In genomic region chr7:113086928-113087277, GRCh38 we compare ENCODE assay signal across 8 cellular contexts. TPM values are rescaled to one million over a fixed set of nuclear protein-coding genes. Genes with fewer than 3 reads are reported as not detected.
DNase-seq lines count a peak whose midpoint lies in the region; ATAC-seq and TF ChIP-seq lines count a peak whose summit lies in the region.

No MANE protein-coding gene starts in this region.

- H3K4me3 Mint-ChIP-seq in H9: peak overlapping the region; percentile 74 to 84
- H3K4me3 Mint-ChIP-seq in activated B cell treated with CpG ODN at 0.5 μM for 24 hours: peak overlapping the region; percentile 46

- H3K79me2 ChIP-seq in H9 (ENCODE audit: insufficient read depth, low read length): no peaks in the 10 kb centered on the region

- WGBS in H9 (ENCODE audit: extremely low coverage, insufficient read length, low lambda C conversion rate): no CpG with 5 or more reads among the region's 3 CpGs

- CTCF ChIA-PET in activated B cell treated with CpG ODN at 0.5 μM for 24 hours (lab: Charles Lee): no interaction called here

- intact Hi-C loops in activated B cell treated with CpG ODN at 0.5 μM for 24 hours (cut with micrococcal nuclease): no loop called here

- POLR2A ChIA-PET in activated B cell treated with CpG ODN at 0.5 μM for 24 hours (lab: Charles Lee): no interaction called here

- no peak overlapping the region for H3K56ac ChIP-seq in H9 (ENCODE audit: insufficient read length, low read depth, low read length)

- H2AFZ ChIP-seq in H9 (ENCODE audit: low read length): no peak overlapping the region

- H3K14ac ChIP-seq in H9 (ENCODE audit: insufficient read depth, low read length): no peak overlapping the region

- H3K27me3 Mint-ChIP-seq in H9 (ENCODE audit: low read depth) (peaks cover 56% of the 10 kb centered on the region), activated B cell treated with CpG ODN at 0.5 μM for 24 hours (peaks cover 42% of the 10 kb centered on the region)

- H3K18ac ChIP-seq in H9 (ENCODE audit: insufficient read length, low read depth, low read length): no peak overlapping the region

- ATAC-seq in activated B cell treated with CpG ODN at 0.5 μM for 24 hours (ENCODE audit: low read depth) (no peak), GM19452 (IDR thresholded peaks at IDR 0.05; ENCODE audit: unreplicated experiment) (no peak), GM19035 (IDR thresholded peaks at IDR 0.05; ENCODE audit: unreplicated experiment) (no peak)

- no peak overlapping the region for H3K9ac ChIP-seq in H9 (ENCODE audit: extremely low read depth, insufficient read length, low read length)

- H3K9me3 Mint-ChIP-seq in H9 (no peaks in the 10 kb centered on the region), activated B cell treated with CpG ODN at 0.5 μM for 24 hours (no peaks in the 10 kb centered on the region)

- no peak overlapping the region for H3K27ac ChIP-seq in H9 (ENCODE audit: insufficient read length, low read depth, low read length)

- H3K79me1 ChIP-seq in H9 (ENCODE audit: insufficient read depth, low read depth, low read length, poor library complexity, severe bottlenecking): no peaks in the 10 kb centered on the region

- no peak overlapping the region for H3K23ac ChIP-seq in H9 (ENCODE audit: insufficient read length, low read depth, low read length)

- H3T11ph ChIP-seq in H9 (ENCODE audit: low read length): no peak overlapping the region

- H3K27ac Mint-ChIP-seq in H9 (no peak overlapping the region), activated B cell treated with CpG ODN at 0.5 μM for 24 hours (no peak overlapping the region)

- H4K91ac ChIP-seq in H9 (ENCODE audit: insufficient read length, low read depth, low read length): no peak overlapping the region

- H2BK20ac ChIP-seq in H9 (ENCODE audit: low read depth, low read length, poor library complexity, severe bottlenecking): no peak overlapping the region

- DNase-seq in H9 (no peak), activated B cell treated with CpG ODN at 0.5 μM for 24 hours (no peak), foreskin fibroblast (no peak), retinal pigment epithelial cell (ENCODE audit: low read depth) (no peak), NCI-H345 treated with DMSO at 0.1 percent for 48 hours (lab: John Stamatoyannopoulos, UW; ENCODE audit: unreplicated experiment) (no peak), dermis blood vessel endothelial cell (no peak)

- H3K4me2 ChIP-seq in H9 (ENCODE audit: insufficient read depth, insufficient read length, low read length): peak overlapping the region; percentile 73

- no peak for TF ChIP-seq CTCF in H9 (conservative IDR thresholded peaks at IDR 0.05)
- no peak for TF ChIP-seq CTCF in activated B cell treated with CpG ODN at 0.5 μM for 24 hours (IDR thresholded peaks at IDR 0.05)
- TF ChIP-seq CTCF in foreskin fibroblast (IDR thresholded peaks at IDR 0.05; ENCODE audit: low read depth, low read length): no peak
- TF ChIP-seq CTCF in retinal pigment epithelial cell (conservative IDR thresholded peaks at IDR 0.05; ENCODE audit: low read depth, low read length): no peak

- H4K5ac ChIP-seq in H9 (ENCODE audit: insufficient read length, low read depth, low read length): no peak overlapping the region

- no peak overlapping the region for H3K4ac ChIP-seq in H9 (ENCODE audit: low read depth, low read length)

- H2AK5ac ChIP-seq in H9 (ENCODE audit: insufficient read length, low read length): no peak overlapping the region

- H4K8ac ChIP-seq in H9 (replicated peaks; ENCODE audit: insufficient read length, low read depth, low read length): no peak overlapping the region

- H2BK5ac ChIP-seq in H9 (ENCODE audit: insufficient read length, low read length): no peak overlapping the region

- H3K36me3 Mint-ChIP-seq in H9 (ENCODE audit: insufficient read depth in 1 of 3, low read depth in 3 of 3) (no peaks in the 10 kb centered on the region), activated B cell treated with CpG ODN at 0.5 μM for 24 hours (ENCODE audit: low read depth) (no peaks in the 10 kb centered on the region)

- H2BK12ac ChIP-seq in H9 (ENCODE audit: insufficient read length, low read depth, low read length): no peak overlapping the region

- no peaks in the 10 kb centered on the region; the same call in 1 of the 2 replicates for H3K4me1 ChIP-seq in H9 (ENCODE audit: insufficient read depth, low read length)

- no peak overlapping the region for H2BK120ac ChIP-seq in H9 (ENCODE audit: low read depth, low read length, poor library complexity, severe bottlenecking)

- H4K20me1 ChIP-seq in H9 (ENCODE audit: control insufficient read depth, insufficient read depth, insufficient read length): no peaks in the 10 kb centered on the region

- H3K27me3 ChIP-seq in H9 (ENCODE audit: insufficient read depth, low read length): peaks cover 23% of the 10 kb centered on the region; the same call in 1 of the 2 replicates

- H2BK15ac ChIP-seq in H9 (ENCODE audit: low read depth, low read length): no peak overlapping the region

- peaks cover 3% of the 10 kb centered on the region for H3K23me2 ChIP-seq in H9 (ENCODE audit: insufficient read length, low read depth, low read length, poor library complexity, severe bottlenecking)

- peak overlapping the region; percentile 59 to 77 for H3K4me3 ChIP-seq in foreskin fibroblast (ENCODE audit: low read depth in 1 of 2, low read length in 2 of 2)
- H3K4me3 ChIP-seq in retinal pigment epithelial cell (ENCODE audit: low read length): peak overlapping the region; percentile 63

- H3K4me1 Mint-ChIP-seq in H9 (peaks cover 10 to 16% of the 10 kb centered on the region in 2 experiments), activated B cell treated with CpG ODN at 0.5 μM for 24 hours (peaks cover 7% of the 10 kb centered on the region)

- H3K9me3 ChIP-seq in H9 (ENCODE audit: control insufficient read depth, low read depth, low read length): no peaks in the 10 kb centered on the region

RNA-seq across cellular contexts. Expression of gene GPR85, which starts 0.3 kb away (rescaled TPM):
- total RNA-seq in H9 (2021) (not detected in 2 replicates), activated B cell treated with CpG ODN at 0.5 μM for 24 hours (not detected in 2 replicates), dermis blood vessel endothelial cell (0.42 and 0.85 TPM in 2 replicates)

RNA-seq across cellular contexts. Expression of gene SMIM30, which starts 31.5 kb away (rescaled TPM):
- 31.1 and 32.3 TPM in 2 replicates for total RNA-seq in H9 (2021)
- 28.7 and 30.6 TPM in 2 replicates for total RNA-seq in activated B cell treated with CpG ODN at 0.5 μM for 24 hours
- total RNA-seq in dermis blood vessel endothelial cell: 45.8 and 68.8 TPM in 2 replicates
